Comparison of ENCODE assay signal across 15 cellular contexts in the genomic region with DNA sequence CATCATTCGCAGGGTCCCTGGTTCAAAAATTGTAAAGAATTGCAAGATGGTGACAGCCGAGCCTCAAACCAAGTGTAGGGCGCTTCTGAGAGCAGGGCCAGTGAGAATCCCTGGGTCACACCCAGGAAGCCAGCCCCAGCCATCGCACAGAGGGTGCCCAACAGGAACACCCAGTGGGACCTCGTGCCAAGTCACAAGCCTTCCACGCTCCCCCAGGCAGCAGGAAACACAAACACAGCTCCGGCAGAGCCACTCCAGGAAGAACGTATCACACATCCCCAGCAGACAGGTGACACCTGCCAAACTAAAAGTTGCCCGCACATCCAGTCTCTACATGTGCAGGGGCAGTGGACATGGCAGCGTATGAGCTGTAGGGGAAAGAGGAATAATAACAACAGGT. TPM values are rescaled to one million over a fixed set of nuclear protein-coding genes. Genes with fewer than 3 reads are reported as not detected.
A peak's percentile ranks its signal among the peaks of the same experiment; 100 is the strongest.
DNase-seq lines count a peak whose midpoint lies in the region; ATAC-seq and TF ChIP-seq lines count a peak whose summit lies in the region.
"Had no signal": no experiment of that assay in that cellular context is flagged by ENCODE, and none has a peak within 500 bp of the region (broad histone marks: within the 10 kb centered on the region; RNA-seq: fewer than 3 reads in every experiment).

No MANE protein-coding gene starts in this region.

- no peak overlapping the region for H2AFZ ChIP-seq in GM23338

- no peaks in the 10 kb centered on the region for H3K9me2 ChIP-seq in GM23338 (ENCODE audit: insufficient read depth)

- 0 out of 2 replicates have a peak, but pooled peaks cover 3% of the 10 kb centered on the region for H3K27me3 ChIP-seq in GM23338 (ENCODE audit: insufficient read depth)
- peaks cover 0 to 10% (median 0%) of the 10 kb centered on the region in 3 donors for H3K27me3 ChIP-seq in stomach
- H3K27me3 ChIP-seq: testis had no signal

- no peak for TF ChIP-seq EP300 in stomach (IDR thresholded peaks at IDR 0.05)

- intact Hi-C loops in stomach (cut with DNase I; ENCODE audit: low total_unique reads): no loop called here

- H3K9me3 Mint-ChIP-seq in GM23338: no peaks in the 10 kb centered on the region; the same call in 2 of the 3 replicates
- no peaks in the 10 kb centered on the region for H3K9me3 Mint-ChIP-seq in activated T-helper 17 cell treated with anti-CD3 and anti-CD28 coated beads, Interleukin-2, amount 50 U/mL, for 72 hours
- H3K9me3 Mint-ChIP-seq: activated CD4-positive, alpha-beta memory T cell treated with anti-CD3 and anti-CD28 coated beads, Interleukin-2, amount 10 ng/mL, durations not matched to agents 7 days and 5 days had no signal

- no peak overlapping the region for H3K27ac Mint-ChIP-seq in GM23338
- H3K27ac Mint-ChIP-seq in activated T-helper 17 cell treated with anti-CD3 and anti-CD28 coated beads, Interleukin-2, amount 50 U/mL, for 72 hours: no peak overlapping the region
- H3K27ac Mint-ChIP-seq: activated CD4-positive, alpha-beta memory T cell treated with anti-CD3 and anti-CD28 coated beads, Interleukin-2, amount 10 ng/mL, durations not matched to agents 7 days and 5 days had no signal

- H3F3A ChIP-seq in GM23338 (replicated peaks; ENCODE audit: low read depth): peaks cover 17% of the 10 kb centered on the region; the same call in 1 of the 2 replicates

- H3K4me1 ChIP-seq in GM23338 (ENCODE audit: insufficient read depth) (peaks cover 60% of the 10 kb centered on the region), stomach (peaks cover 94 to 100% (median 100%) of the 10 kb centered on the region in 4 donors)

- no peak for TF ChIP-seq POLR2A in stomach (IDR thresholded peaks at IDR 0.05)

- ATAC-seq in GM23338: no peak
- ATAC-seq in activated T-helper 17 cell treated with anti-CD3 and anti-CD28 coated beads, Interleukin-2, amount 50 U/mL, for 72 hours (replicated peaks): no peak
- no peak for ATAC-seq in GM18502 (IDR thresholded peaks at IDR 0.05; ENCODE audit: poor library complexity, unreplicated experiment)

- H3K36me3 ChIP-seq in GM23338 (ENCODE audit: insufficient read depth) (no peaks in the 10 kb centered on the region), stomach (peaks cover 0 to 2% (median 0%) of the 10 kb centered on the region in 4 donors)
- H3K36me3 ChIP-seq: neutrophil had no signal

- H3K4me3 ChIP-seq in GM23338 (no peak overlapping the region), stomach (no peak overlapping the region)
- H3K4me3 ChIP-seq: testis had no signal

- no peaks in the 10 kb centered on the region; the same call in 2 of the 3 replicates for H3K36me3 Mint-ChIP-seq in GM23338 (ENCODE audit: low read depth)
- peaks cover 29% of the 10 kb centered on the region for H3K36me3 Mint-ChIP-seq in activated T-helper 17 cell treated with anti-CD3 and anti-CD28 coated beads, Interleukin-2, amount 50 U/mL, for 72 hours (ENCODE audit: low read depth)

- no peaks in the 10 kb centered on the region for H3K9me3 ChIP-seq in stomach
- H3K9me3 ChIP-seq: neutrophil, testis had no signal

- H3K4me2 ChIP-seq in GM23338: no peak overlapping the region

- peaks cover 30% of the 10 kb centered on the region for H3K79me2 ChIP-seq in GM23338 (replicated peaks; ENCODE audit: insufficient read depth)

- H3K27me3 Mint-ChIP-seq in GM23338 (ENCODE audit: insufficient read depth, low read depth, poor library complexity): peaks cover 27% of the 10 kb centered on the region
- H3K27me3 Mint-ChIP-seq in activated T-helper 17 cell treated with anti-CD3 and anti-CD28 coated beads, Interleukin-2, amount 50 U/mL, for 72 hours: no peaks in the 10 kb centered on the region

- no peak for DNase-seq in GM23338 (ENCODE audit: low spot score)
- peak; percentile 70 for DNase-seq in kidney tubule cell (ENCODE audit: low spot score)
- peak; percentile 89 for DNase-seq in stomach
- DNase-seq in NCI-H1417 (lab: John Stamatoyannopoulos, UW): no peak
- DNase-seq in RPMI8226: no peak
- no peak for DNase-seq in DMS153 treated with DMSO at 0.1 percent for 48 hours (lab: John Stamatoyannopoulos, UW; ENCODE audit: unreplicated experiment)
- DNase-seq: activated CD4-positive, alpha-beta memory T cell treated with anti-CD3 and anti-CD28 coated beads, Interleukin-2, amount 10 ng/mL, durations not matched to agents 7 days and 5 days; KBM-7; NCI-H526; stimulated activated CD4-positive, alpha-beta T cell treated with anti-CD3 and anti-CD28 coated beads, Interleukin-2, amount 100 ng/mL, for 48 hours; testis had no signal

- TF ChIP-seq CTCF in GM23338 (conservative IDR thresholded peaks at IDR 0.05; ENCODE audit: low read depth in 2 of 2) (no peak), stomach (IDR thresholded peaks at IDR 0.05) (no peak)

- peak overlapping the region; percentile 45; the same call in 1 of the 3 replicates for H3K4me3 Mint-ChIP-seq in GM23338
- peak overlapping the region; percentile 29 for H3K4me3 Mint-ChIP-seq in activated T-helper 17 cell treated with anti-CD3 and anti-CD28 coated beads, Interleukin-2, amount 50 U/mL, for 72 hours
- H3K4me3 Mint-ChIP-seq: activated CD4-positive, alpha-beta memory T cell treated with anti-CD3 and anti-CD28 coated beads, Interleukin-2, amount 10 ng/mL, durations not matched to agents 7 days and 5 days had no signal

- WGBS in stomach, 5 donors: 35 to 45% (median 41%) methylated on average over 10 of the region's 10 CpGs

- H3K27ac ChIP-seq in GM23338 (ENCODE audit: low read depth) (no peak overlapping the region), stomach (peak overlapping the region; percentile 53 to 92 (median 87))
- H3K27ac ChIP-seq: neutrophil, testis had no signal

- H3K4me1 Mint-ChIP-seq in GM23338: peaks cover 57% of the 10 kb centered on the region
- H3K4me1 Mint-ChIP-seq in activated T-helper 17 cell treated with anti-CD3 and anti-CD28 coated beads, Interleukin-2, amount 50 U/mL, for 72 hours: peaks cover 27% of the 10 kb centered on the region

- H4K20me1 ChIP-seq in GM23338 (replicated peaks; ENCODE audit: insufficient read depth): peaks cover 10% of the 10 kb centered on the region; the same call in 1 of the 2 replicates

TF ChIP-seq in GM23338, 12 proteins besides CTCF, POLR2A, EP300 and RAD21 (continues in another document):
- TF ChIP-seq ZNF114 (CRISPR knock-in tag; IDR thresholded peaks at IDR 0.05): no peak
- TF ChIP-seq, protein P1, sequence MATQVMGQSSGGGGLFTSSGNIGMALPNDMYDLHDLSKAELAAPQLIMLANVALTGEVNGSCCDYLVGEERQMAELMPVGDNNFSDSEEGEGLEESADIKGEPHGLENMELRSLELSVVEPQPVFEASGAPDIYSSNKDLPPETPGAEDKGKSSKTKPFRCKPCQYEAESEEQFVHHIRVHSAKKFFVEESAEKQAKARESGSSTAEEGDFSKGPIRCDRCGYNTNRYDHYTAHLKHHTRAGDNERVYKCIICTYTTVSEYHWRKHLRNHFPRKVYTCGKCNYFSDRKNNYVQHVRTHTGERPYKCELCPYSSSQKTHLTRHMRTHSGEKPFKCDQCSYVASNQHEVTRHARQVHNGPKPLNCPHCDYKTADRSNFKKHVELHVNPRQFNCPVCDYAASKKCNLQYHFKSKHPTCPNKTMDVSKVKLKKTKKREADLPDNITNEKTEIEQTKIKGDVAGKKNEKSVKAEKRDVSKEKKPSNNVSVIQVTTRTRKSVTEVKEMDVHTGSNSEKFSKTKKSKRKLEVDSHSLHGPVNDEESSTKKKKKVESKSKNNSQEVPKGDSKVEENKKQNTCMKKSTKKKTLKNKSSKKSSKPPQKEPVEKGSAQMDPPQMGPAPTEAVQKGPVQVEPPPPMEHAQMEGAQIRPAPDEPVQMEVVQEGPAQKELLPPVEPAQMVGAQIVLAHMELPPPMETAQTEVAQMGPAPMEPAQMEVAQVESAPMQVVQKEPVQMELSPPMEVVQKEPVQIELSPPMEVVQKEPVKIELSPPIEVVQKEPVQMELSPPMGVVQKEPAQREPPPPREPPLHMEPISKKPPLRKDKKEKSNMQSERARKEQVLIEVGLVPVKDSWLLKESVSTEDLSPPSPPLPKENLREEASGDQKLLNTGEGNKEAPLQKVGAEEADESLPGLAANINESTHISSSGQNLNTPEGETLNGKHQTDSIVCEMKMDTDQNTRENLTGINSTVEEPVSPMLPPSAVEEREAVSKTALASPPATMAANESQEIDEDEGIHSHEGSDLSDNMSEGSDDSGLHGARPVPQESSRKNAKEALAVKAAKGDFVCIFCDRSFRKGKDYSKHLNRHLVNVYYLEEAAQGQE (IDR thresholded peaks at IDR 0.05; ENCODE audit: unreplicated experiment): no peak
- no peak for TF ChIP-seq NANOG (IDR thresholded peaks at IDR 0.05; ENCODE audit: borderline replicate concordance)
- TF ChIP-seq POLR2AphosphoS5 (IDR thresholded peaks at IDR 0.05; ENCODE audit: low read depth): no peak
- no peak for TF ChIP-seq EZH2 (IDR thresholded peaks at IDR 0.05; ENCODE audit: low read depth, unreplicated experiment)
- no peak for TF ChIP-seq EZH2phosphoT487 (IDR thresholded peaks at IDR 0.05; ENCODE audit: unreplicated experiment)
- no peak for TF ChIP-seq CREB1 (CRISPR knock-in tag; IDR thresholded peaks at IDR 0.05; ENCODE audit: low read depth)
- TF ChIP-seq, protein P2, sequence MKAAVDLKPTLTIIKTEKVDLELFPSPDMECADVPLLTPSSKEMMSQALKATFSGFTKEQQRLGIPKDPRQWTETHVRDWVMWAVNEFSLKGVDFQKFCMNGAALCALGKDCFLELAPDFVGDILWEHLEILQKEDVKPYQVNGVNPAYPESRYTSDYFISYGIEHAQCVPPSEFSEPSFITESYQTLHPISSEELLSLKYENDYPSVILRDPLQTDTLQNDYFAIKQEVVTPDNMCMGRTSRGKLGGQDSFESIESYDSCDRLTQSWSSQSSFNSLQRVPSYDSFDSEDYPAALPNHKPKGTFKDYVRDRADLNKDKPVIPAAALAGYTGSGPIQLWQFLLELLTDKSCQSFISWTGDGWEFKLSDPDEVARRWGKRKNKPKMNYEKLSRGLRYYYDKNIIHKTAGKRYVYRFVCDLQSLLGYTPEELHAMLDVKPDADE (IDR thresholded peaks at IDR 0.05): no peak
- TF ChIP-seq JUNB (IDR thresholded peaks at IDR 0.05; ENCODE audit: unreplicated experiment): no peak

RNA-seq across cellular contexts. Expression of gene DHRS3, which starts 20.2 kb away (rescaled TPM):
- 21.0 and 21.2 TPM in 2 replicates for total RNA-seq in GM23338 (2014; rRNA removed; shearing (Covaris generic))
- polyA plus RNA-seq in GM23338 (2016; fragmentation: Nextera tagmentation; extraction: Ambion mirVana): 24.8 and 26.0 TPM in 2 replicates
- 10 to 100 TPM; 15.9 to 97.8 TPM for total RNA-seq in activated T-helper 17 cell treated with anti-CD3 and anti-CD28 coated beads, Interleukin-2, amount 50 U/mL, for 72 hours
- total RNA-seq in stomach: 100 to 1,000 TPM in 1 of 5 donors, 10 to 100 TPM in 4; 15.1 to 103 (median 54.2) TPM
- polyA plus RNA-seq in stomach: 100 to 1,000 TPM in 1 of 3 donors, 10 to 100 TPM in 2; 50.2 to 102 (median 62.2) TPM

RNA-seq across cellular contexts. Expression of gene AADACL4, which starts 46.1 kb away (rescaled TPM):
- total RNA-seq in GM23338 (2014; rRNA removed; shearing (Covaris generic)): not detected in 2 replicates
- polyA plus RNA-seq in GM23338 (2016; fragmentation: Nextera tagmentation; extraction: Ambion mirVana) (not detected in 2 replicates), stomach (not detected)
- not detected for total RNA-seq in activated T-helper 17 cell treated with anti-CD3 and anti-CD28 coated beads, Interleukin-2, amount 50 U/mL, for 72 hours
- total RNA-seq in stomach: not detected
- total RNA-seq: activated CD4-positive, alpha-beta memory T cell treated with anti-CD3 and anti-CD28 coated beads, Interleukin-2, amount 10 ng/mL, durations not matched to agents 7 days and 5 days; endothelial cell of umbilical vein; testis had no signal
- polyA plus RNA-seq: endothelial cell of umbilical vein had no signal

Comparison
In these comparisons a context has a peak if more than half of its experiments do, and no peak if none do; other contexts are left out.
1. DNase-seq: peak in kidney tubule cell (single experiment) and stomach (single experiment); none in GM23338 (single experiment), NCI-H1417 (0 of 3), RPMI8226 (single experiment) and DMS153 treated with DMSO at 0.1 percent for 48 hours (single experiment).